ENCODE assay signal across 8 cellular contexts in genomic region chr6:14066782-14067406, GRCh38. TPM values are rescaled to one million over a fixed set of nuclear protein-coding genes. Genes with fewer than 3 reads are reported as not detected.
DNase-seq lines count a peak whose midpoint lies in the region; ATAC-seq and TF ChIP-seq lines count a peak whose summit lies in the region.

No MANE protein-coding gene starts in this region.

- intact Hi-C loops in A673 (cut with micrococcal nuclease; ENCODE audit: unreplicated experiment): loop anchor here (1.0 to 5.0 kb wide), 3 partner anchors 158 to 730 kb away; no protein-coding TSS in a partner anchor

- peak; percentile 79 for ATAC-seq in stimulated activated memory B cell treated with anti-CD40 and anti-IgM and Interleukin-4, amounts not matched to agents 10 μg/mL and 1 μg/mL and 100 μg/mL, for 72 hours
- no peak for ATAC-seq in GM19452 (IDR thresholded peaks at IDR 0.05; ENCODE audit: unreplicated experiment)

- H3K36me3 Mint-ChIP-seq in brain: no peaks in the 10 kb centered on the region
- H3K36me3 Mint-ChIP-seq in stimulated activated memory B cell treated with anti-CD40 and anti-IgM and Interleukin-4, amounts not matched to agents 10 μg/mL and 1 μg/mL and 100 μg/mL, for 72 hours: peaks cover 7% of the 10 kb centered on the region

- peaks cover 10% of the 10 kb centered on the region for H3K27me3 Mint-ChIP-seq in brain
- no peaks in the 10 kb centered on the region for H3K27me3 Mint-ChIP-seq in stimulated activated memory B cell treated with anti-CD40 and anti-IgM and Interleukin-4, amounts not matched to agents 10 μg/mL and 1 μg/mL and 100 μg/mL, for 72 hours

- peaks cover 4% of the 10 kb centered on the region for H3K9me3 ChIP-seq in A673 (ENCODE audit: low read depth, low read length, poor library complexity, severe bottlenecking)

- BruUV-seq in A673 (replicated peaks; lab: Mats Ljungman, UMichigan): no TSS peak

- H3K27ac ChIP-seq in A673 (ENCODE audit: low read depth, low read length, poor library complexity, severe bottlenecking) (no peak overlapping the region), HL-60 (replicated peaks) (no peak overlapping the region)

- no peaks in the 10 kb centered on the region for H3K4me1 ChIP-seq in A673 (ENCODE audit: insufficient read depth, low read length, poor library complexity, severe bottlenecking)

- peaks cover 4 to 9% (median 6%) of the 10 kb centered on the region in 5 experiments for H3K9me3 Mint-ChIP-seq in brain
- no peaks in the 10 kb centered on the region for H3K9me3 Mint-ChIP-seq in stimulated activated memory B cell treated with anti-CD40 and anti-IgM and Interleukin-4, amounts not matched to agents 10 μg/mL and 1 μg/mL and 100 μg/mL, for 72 hours

- H3K27ac Mint-ChIP-seq in brain: peak overlapping the region; percentile 58 to 87 (median 77)
- H3K27ac Mint-ChIP-seq in stimulated activated memory B cell treated with anti-CD40 and anti-IgM and Interleukin-4, amounts not matched to agents 10 μg/mL and 1 μg/mL and 100 μg/mL, for 72 hours: peak overlapping the region; percentile 96

- CTCF ChIA-PET in A673 (lab: Charles Lee): interaction anchor here (0.6 to 2.3 kb wide), 10 partner anchors 8 to 1321 kb away, joined by 3 to 28 read pairs (median 4); no protein-coding TSS in a partner anchor

- peak; percentile 84 for DNase-seq in A673 (ENCODE audit: low spot score)
- DNase-seq in GM06990 (ENCODE audit: extremely low read depth, insufficient read length): no peak
- peak; percentile 22 to 26 for DNase-seq in HL-60 (ENCODE audit: low read depth in 1 of 2, low spot score in 1 of 2)
- peak; percentile 93 for DNase-seq in NCI-H82 treated with DMSO at 0.1 percent for 48 hours (lab: John Stamatoyannopoulos, UW; ENCODE audit: unreplicated experiment)
- DNase-seq in iPS-NIHi11 (ENCODE audit: low spot score): peak; percentile 78

- peak; percentile 75 for TF ChIP-seq CTCF in A673 (conservative IDR thresholded peaks at IDR 0.05; ENCODE audit: low read depth, low read length)
- peak; percentile 48 for TF ChIP-seq CTCF in GM06990 (IDR thresholded peaks at IDR 0.05; ENCODE audit: insufficient read depth, low read length, poor library complexity, severe bottlenecking)
- TF ChIP-seq CTCF in HL-60 (IDR thresholded peaks at IDR 0.05; ENCODE audit: insufficient read depth, low read length): no peak
- TF ChIP-seq CTCF in brain (conservative IDR thresholded peaks at IDR 0.05): peak; percentile 79 to 88

- H3K27me3 ChIP-seq in A673 (replicated peaks; ENCODE audit: insufficient read depth, low read depth, low read length, poor library complexity) (no peaks in the 10 kb centered on the region), GM06990 (replicated peaks; ENCODE audit: control insufficient read depth, insufficient read depth, low read length) (no peaks in the 10 kb centered on the region), HL-60 (ENCODE audit: insufficient read depth, poor library complexity, severe bottlenecking) (no peaks in the 10 kb centered on the region)

- H3K4me3 ChIP-seq in A673 (ENCODE audit: low read depth, low read length, poor library complexity, severe bottlenecking) (no peak overlapping the region), GM06990 (replicated peaks; ENCODE audit: low read depth, low read length) (no peak overlapping the region), HL-60 (replicated peaks; ENCODE audit: insufficient read depth, low read length) (no peak overlapping the region)

- no peaks in the 10 kb centered on the region for H3K36me3 ChIP-seq in A673 (ENCODE audit: insufficient read depth, low read length, poor library complexity, severe bottlenecking)
- H3K36me3 ChIP-seq in GM06990 (ENCODE audit: control insufficient read depth, insufficient read depth, low read length): no peaks in the 10 kb centered on the region

- POLR2A ChIA-PET in A673 (lab: Charles Lee; ENCODE audit: low non-redundant PET): interaction anchor here (0.7 kb wide), 1 partner anchor 197 kb away, joined by 8 read pairs; no protein-coding TSS in a partner anchor

- H3K4me3 Mint-ChIP-seq in brain: no peak overlapping the region
- peak overlapping the region; percentile 58 for H3K4me3 Mint-ChIP-seq in stimulated activated memory B cell treated with anti-CD40 and anti-IgM and Interleukin-4, amounts not matched to agents 10 μg/mL and 1 μg/mL and 100 μg/mL, for 72 hours

- H3K4me1 Mint-ChIP-seq in brain: peaks cover 9% of the 10 kb centered on the region
- peaks cover 50% of the 10 kb centered on the region for H3K4me1 Mint-ChIP-seq in stimulated activated memory B cell treated with anti-CD40 and anti-IgM and Interleukin-4, amounts not matched to agents 10 μg/mL and 1 μg/mL and 100 μg/mL, for 72 hours

RNA-seq across cellular contexts. Expression of gene CD83, which starts 50.7 kb away (rescaled TPM):
- total RNA-seq in A673 (2021): 14.4 and 15.0 TPM in 2 replicates
- 7.3 TPM for polyA plus RNA-seq in brain (ENCODE audit: insufficient read depth, low read depth, low replicate concordance)
